Comparison of ENCODE assay signal across 10 cellular contexts in genomic region chr7:151439855-151440798, GRCh38. TPM values are rescaled to one million over a fixed set of nuclear protein-coding genes. Genes with fewer than 3 reads are reported as not detected.
A peak's percentile ranks its signal among the peaks of the same experiment; 100 is the strongest.
DNase-seq lines count a peak whose midpoint lies in the region; ATAC-seq and TF ChIP-seq lines count a peak whose summit lies in the region.
"Had no signal": no experiment of that assay in that cellular context is flagged by ENCODE, and none has a peak within 500 bp of the region (broad histone marks: within the 10 kb centered on the region; RNA-seq: fewer than 3 reads in every experiment).

TSS of gene CRYGN (minus strand) at chr7:151440141. CDS start at chr7:151439917, 224 bp downstream.

- in situ Hi-C loops in astrocyte of the spinal cord (cut with HindIII; ENCODE audit: low sequenced_read_pairs): no loop called here

- no peaks in the 10 kb centered on the region for H3K9me3 ChIP-seq in left lung
- H3K9me3 ChIP-seq in tibial artery: no peaks in the 10 kb centered on the region

- intact Hi-C loops in left lung (cut with DNase I): no loop called here
- intact Hi-C loops in tibial artery (cut with DNase I; ENCODE audit: low total_unique reads): loop anchor here (2.0 kb wide), 1 partner anchor 13 kb away; no protein-coding TSS in a partner anchor
- intact Hi-C loops in lower leg skin (cut with DNase I; ENCODE audit: low total_unique reads): no loop called here

- H3K27ac ChIP-seq in left lung (no peak within 1 kb of the TSS), tibial artery (peak within 1 kb of the TSS; percentile 83 to 88), substantia nigra (ENCODE audit: low read depth, low read length, poor library complexity, severe bottlenecking) (no peak within 1 kb of the TSS)

- TF ChIP-seq POLR2A in lower leg skin (IDR thresholded peaks at IDR 0.05): no peak

- H3K27me3 ChIP-seq in left lung (peaks cover 0 to 39% of the 10 kb centered on the region in 2 donors), tibial artery (no peaks in the 10 kb centered on the region)

- TF ChIP-seq CTCF in astrocyte of the spinal cord (IDR thresholded peaks at IDR 0.05; ENCODE audit: low read depth, low read length) (no peak), left lung (IDR thresholded peaks at IDR 0.05) (no peak), tibial artery (IDR thresholded peaks at IDR 0.05) (no peak), lower leg skin (IDR thresholded peaks at IDR 0.05) (no peak)

- ATAC-seq in left lung: peak; percentile 39
- ATAC-seq in GM18511 (IDR thresholded peaks at IDR 0.05; ENCODE audit: unreplicated experiment): no peak

- H3K36me3 ChIP-seq in left lung (no peaks in the 10 kb centered on the region), tibial artery (no peaks in the 10 kb centered on the region)

- H3K4me3 ChIP-seq in astrocyte of the spinal cord (ENCODE audit: low read depth, low read length) (peak within 1 kb of the TSS; percentile 23), left lung (peak within 1 kb of the TSS in 1 of 2 donors; percentile 14), tibial artery (peak within 1 kb of the TSS in 1 of 2 donors; percentile 13), lower leg skin (ENCODE audit: low read depth, poor library complexity, severe bottlenecking) (no peak within 1 kb of the TSS)

- peak; percentile 52 for DNase-seq in activated T-cell treated with anti-CD3 and anti-CD28 coated beads, Interleukin-2, amount 50 U/mL, for 1 hour
- DNase-seq in activated T-cell treated with anti-CD3 and anti-CD28 coated beads for 4 hours (no peak), astrocyte of the spinal cord (ENCODE audit: low read depth, low spot score) (no peak), left lung (peak in 1 of 2 donors; percentile 29), tibial artery (peak in 1 of 2 donors; percentile 68), substantia nigra (lab: John Stamatoyannopoulos, UW) (no peak), lower leg skin (ENCODE audit: low spot score in 2 of 2) (no peak)
- DNase-seq: NCI-H1048 had no signal

- H3K4me1 ChIP-seq in left lung (peaks cover 7 to 12% of the 10 kb centered on the region in 2 donors), tibial artery (peaks cover 0 to 68% (median 56%) of the 10 kb centered on the region in 4 donors)

- 14 to 21% methylated on average over 23 to 48 of the region's 51 CpGs for WGBS in lower leg skin, 2 donors

RNA-seq across cellular contexts. Expression of gene CRYGN, which starts in this region (rescaled TPM):
- total RNA-seq in left lung (not detected), lower leg skin (not detected)
- total RNA-seq: glomerular endothelial cell had no signal

Comparison
In these comparisons a context has a peak if more than half of its experiments do, and no peak if none do; other contexts are left out.
1. Peak in ATAC-seq in left lung; RNA of the gene not detected or under 1 TPM.
2. H3K27ac ChIP-seq: peak in tibial artery (2 of 2); none in left lung (0 of 2) and substantia nigra (single experiment).